In genomic region chr1:164662462-164662861, GRCh38 we compare ENCODE assay signal across 19 cellular contexts.
DNase-seq lines count a peak whose midpoint lies in the region; ATAC-seq, FAIRE-seq and TF ChIP-seq lines count a peak whose summit lies in the region.
"Had no signal": no experiment of that assay in that cellular context is flagged by ENCODE, and none has a peak within 500 bp of the region (broad histone marks: within the 10 kb centered on the region; RNA-seq: fewer than 3 reads in every experiment).

No MANE protein-coding gene starts in this region.

- H2BK5ac ChIP-seq in H1 (ENCODE audit: low read depth, low read length) = no peak overlapping the region

- H3K23me2 ChIP-seq in H1 (ENCODE audit: low read depth, low read length) = no peaks in the 10 kb centered on the region

- H4K20me1 ChIP-seq in HCT116 (ENCODE audit: insufficient read depth) (no peaks in the 10 kb centered on the region), H1 (replicated peaks in 1 of 2; ENCODE audit: control insufficient read depth in 1 of 2, insufficient read depth in 2 of 2, low read length in 2 of 2) (peaks cover 18 to 21% of the 10 kb centered on the region in 2 experiments), neural cell (ENCODE audit: insufficient read depth) (no peaks in the 10 kb centered on the region)

- H4K8ac ChIP-seq in H1 (ENCODE audit: extremely low read depth, insufficient read depth, low read length) = no peak overlapping the region

- H3K79me2 ChIP-seq in HCT116 (ENCODE audit: insufficient read depth, low read length) (no peaks in the 10 kb centered on the region), H1 (ENCODE audit: control insufficient read depth in 1 of 2, insufficient read depth in 2 of 2, low read length in 2 of 2) (peaks cover 15 to 97% of the 10 kb centered on the region in 2 experiments), neural cell (replicated peaks; ENCODE audit: insufficient read depth, low read length) (peaks cover 81% of the 10 kb centered on the region)

- H3K18ac ChIP-seq in H1 (ENCODE audit: extremely low read depth, low read length) = no peak overlapping the region

- WGBS in H1 (ENCODE audit: extremely low coverage in 1 of 2, insufficient coverage in 1 of 2, insufficient read length in 1 of 2, insufficient replicate concordance in 2 of 2, low coverage in 1 of 2, low lambda C conversion rate in 2 of 2, missing lambda C conversion rate in 1 of 2), 2 experiments = 83% methylated on average over 5 of the region's 5 CpGs; no CpG with 5 or more reads in 1 of the 2 experiments

- no peak overlapping the region for H3K4me3 ChIP-seq in A673 (ENCODE audit: low read depth, low read length, poor library complexity, severe bottlenecking)
- H3K4me3 ChIP-seq in HCT116 (replicated peaks in 1 of 2; ENCODE audit: low read depth in 1 of 2, low read length in 2 of 2) = no peak overlapping the region
- no peak overlapping the region for H3K4me3 ChIP-seq in H1 (ENCODE audit: extremely low read depth in 1 of 4, insufficient read depth in 2 of 4, low read depth in 3 of 4, low read length in 4 of 4)
- no peak overlapping the region for H3K4me3 ChIP-seq in neural cell (ENCODE audit: low read length)

- TF ChIP-seq POLR2A in HCT116 (IDR thresholded peaks at IDR 0.05; ENCODE audit: borderline replicate concordance, extremely low read depth, insufficient read depth, insufficient read length) = no peak
- no peak for TF ChIP-seq POLR2A in H1 (IDR thresholded peaks at IDR 0.05; ENCODE audit: control extremely low read depth in 1 of 2, low read depth in 2 of 2, low read length in 2 of 2)

- no peak overlapping the region for H2BK120ac ChIP-seq in H1 (replicated peaks; ENCODE audit: low read depth, low read length)

- peaks cover 25% of the 10 kb centered on the region for H3K79me1 ChIP-seq in H1 (ENCODE audit: low read depth, low read length)

- no peak overlapping the region for H2BK12ac ChIP-seq in H1 (ENCODE audit: low read depth, low read length)

- H4K5ac ChIP-seq in H1 (ENCODE audit: insufficient read length, low read depth, low read length) = no peak overlapping the region

- ATAC-seq in HCT116 = no peak
- ATAC-seq in HG02623 (IDR thresholded peaks at IDR 0.05; ENCODE audit: unreplicated experiment) = no peak
- no peak for ATAC-seq in GM21529 (IDR thresholded peaks at IDR 0.05; ENCODE audit: unreplicated experiment)

- TF ChIP-seq EP300 in H1 (IDR thresholded peaks at IDR 0.05; ENCODE audit: borderline replicate concordance in 1 of 2, low read depth in 2 of 2, low read length in 2 of 2) = no peak
- no peak for TF ChIP-seq EP300 in neural cell (conservative IDR thresholded peaks at IDR 0.05; ENCODE audit: poor library complexity, severe bottlenecking)

- no peaks in the 10 kb centered on the region for H3F3A ChIP-seq in neural cell (ENCODE audit: insufficient read depth, low read length, poor library complexity, severe bottlenecking)

- no peak overlapping the region for H2AK5ac ChIP-seq in H1 (ENCODE audit: low read depth, low read length)

- no peak overlapping the region for H3K4me2 ChIP-seq in HCT116 (ENCODE audit: low read length)
- H3K4me2 ChIP-seq in H1 (ENCODE audit: insufficient read depth in 1 of 2, low read depth in 2 of 2, low read length in 2 of 2) = no peak overlapping the region
- no peak overlapping the region for H3K4me2 ChIP-seq in neural cell (ENCODE audit: low read length)

- H3K9ac ChIP-seq in HCT116 (ENCODE audit: low read length) = no peak overlapping the region
- H3K9ac ChIP-seq in H1 (replicated peaks in 1 of 4; ENCODE audit: extremely low read depth in 1 of 4, low read depth in 3 of 4, low read length in 3 of 4) = no peak overlapping the region
- no peak overlapping the region for H3K9ac ChIP-seq in neural cell (ENCODE audit: low read length)

- no peaks in the 10 kb centered on the region for H3K9me3 ChIP-seq in A673 (ENCODE audit: low read depth, low read length, poor library complexity, severe bottlenecking)
- H3K9me3 ChIP-seq in HCT116 (ENCODE audit: control insufficient read depth in 1 of 2, insufficient read depth in 1 of 2, low read depth in 1 of 2, low read length in 2 of 2) = no peaks in the 10 kb centered on the region
- H3K9me3 ChIP-seq in H1 (ENCODE audit: insufficient read depth in 2 of 2, low read depth in 1 of 2, low read length in 1 of 2) = no peaks in the 10 kb centered on the region
- H3K9me3 ChIP-seq in neural cell (ENCODE audit: low read length) = no peaks in the 10 kb centered on the region

- TF ChIP-seq CTCF in A673 (conservative IDR thresholded peaks at IDR 0.05; ENCODE audit: low read depth, low read length) (peak; percentile 37), HCT116 (IDR thresholded peaks at IDR 0.05 in 2 of 3, conservative IDR thresholded peaks at IDR 0.05 in 1 of 3; ENCODE audit: borderline replicate concordance in 1 of 3, insufficient read depth in 1 of 3, low read depth in 2 of 3, low read length in 2 of 3) (no peak), H1 (IDR thresholded peaks at IDR 0.05; ENCODE audit: control extremely low read depth in 1 of 3, insufficient read depth in 1 of 3, low read depth in 1 of 3, low read length in 3 of 3) (peak in 2 of 3 experiments; percentile 22 to 44; a peak in 2 of 4 replicates), neural cell (IDR thresholded peaks at IDR 0.05; ENCODE audit: poor library complexity, severe bottlenecking) (peak; percentile 40)

- H3K9me2 ChIP-seq in HCT116 (ENCODE audit: insufficient read depth) = no peaks in the 10 kb centered on the region
- H3K9me2 ChIP-seq in neural cell (ENCODE audit: insufficient read depth, low read length) = no peaks in the 10 kb centered on the region

- H3K36me3 ChIP-seq in A673 (ENCODE audit: insufficient read depth, low read length, poor library complexity, severe bottlenecking) (no peaks in the 10 kb centered on the region), HCT116 (ENCODE audit: control insufficient read depth in 1 of 2, insufficient read depth in 2 of 2, low read length in 2 of 2) (no peaks in the 10 kb centered on the region), H1 (ENCODE audit: control insufficient read depth in 2 of 4, insufficient read depth in 4 of 4, low read length in 3 of 4) (no peaks in the 10 kb centered on the region), neural cell (ENCODE audit: insufficient read depth, low read length) (no peaks in the 10 kb centered on the region)

- H3K4me1 ChIP-seq in A673 (ENCODE audit: insufficient read depth, low read length, poor library complexity, severe bottlenecking) = peaks cover 11% of the 10 kb centered on the region
- peaks cover 34 to 39% of the 10 kb centered on the region in 2 experiments for H3K4me1 ChIP-seq in HCT116 (ENCODE audit: control insufficient read depth in 1 of 2, insufficient read depth in 2 of 2, low read length in 2 of 2)
- H3K4me1 ChIP-seq in H1 (replicated peaks in 1 of 4; ENCODE audit: control insufficient read depth in 3 of 4, insufficient read depth in 4 of 4, low read length in 3 of 4) = peaks cover 6 to 19% (median 15%) of the 10 kb centered on the region in 4 experiments; a peak in 6 of 7 replicates

- BruUV-seq in A673 (replicated peaks; lab: Mats Ljungman, UMichigan) = no TSS peak
- BruUV-seq in HCT116 (replicated peaks; lab: Mats Ljungman, UMichigan) = no TSS peak

- 0 out of 2 replicates have a peak, but pooled peaks have one; percentile 12 for TF ChIP-seq RAD21 in HCT116 (IDR thresholded peaks at IDR 0.05; ENCODE audit: low read depth)
- peak; percentile 28 to 61; a peak in 3 of 4 replicates for TF ChIP-seq RAD21 in H1 (IDR thresholded peaks at IDR 0.05 in 1 of 2, conservative IDR thresholded peaks at IDR 0.05 in 1 of 2; ENCODE audit: low read depth in 2 of 2, low read length in 2 of 2)
- TF ChIP-seq RAD21 in neural cell (conservative IDR thresholded peaks at IDR 0.05) = peak; percentile 40

- CTCF ChIA-PET in A673 (lab: Charles Lee) = interaction anchor here (1.1 kb wide), 1 partner anchor 11 kb away, joined by 5 read pairs; no protein-coding TSS in a partner anchor
- CTCF ChIA-PET in HCT116 (lab: Charles Lee) = no interaction called here
- CTCF ChIA-PET in H1 (lab: Charles Lee; ENCODE audit: partially characterized antibody) = interaction anchor here (0.6 to 1.3 kb wide), 13 partner anchors 13 to 749 kb away, joined by 3 to 6 read pairs (median 3); no protein-coding TSS in a partner anchor

- H3K56ac ChIP-seq in H1 (replicated peaks; ENCODE audit: insufficient read length, low read depth, low read length) = no peak overlapping the region

- no peak overlapping the region for H2BK15ac ChIP-seq in H1 (ENCODE audit: low read length)

- no peak overlapping the region for H3K4ac ChIP-seq in H1 (replicated peaks; ENCODE audit: insufficient read length, low read depth, low read length)

- no peak overlapping the region for H2AFZ ChIP-seq in HCT116 (ENCODE audit: low read depth, low read length, poor library complexity, severe bottlenecking)
- no peak overlapping the region for H2AFZ ChIP-seq in H1 (ENCODE audit: low read length)
- H2AFZ ChIP-seq in neural cell (ENCODE audit: low read depth, low read length) = no peak overlapping the region

- H4K91ac ChIP-seq in H1 (replicated peaks; ENCODE audit: insufficient read length, low read length) = no peak overlapping the region

- FAIRE-seq in H1 (lab: Jason Lieb, UNC) = no peak
- FAIRE-seq: G401.6, GM12891, GM19239 had no signal

- H2BK20ac ChIP-seq in H1 (ENCODE audit: low read length) = no peak overlapping the region

- no peak overlapping the region for H3K14ac ChIP-seq in H1 (ENCODE audit: insufficient read length)

- RAD21 ChIA-PET in HCT116 (lab: Charles Lee; ENCODE audit: low non-redundant PET in 1 of 2, low total read pairs in 2 of 2, uncharacterized antibody in 2 of 2, unreplicated experiment in 2 of 2) = no interaction called here

- peak; percentile 50 for DNase-seq in A673 (ENCODE audit: low spot score)
- no peak for DNase-seq in HCT116 (ENCODE audit: low read depth, low spot score)
- no peak for DNase-seq in H1 (ENCODE audit: low read depth in 1 of 2, low spot score in 2 of 2)
- no peak for DNase-seq in kidney tubule cell (ENCODE audit: low spot score)
- DNase-seq in DMS79 treated with DMSO at 0.1 percent for 48 hours (lab: John Stamatoyannopoulos, UW) = no peak
- DNase-seq: Calu3; CD4-positive, CD25-positive, alpha-beta regulatory T cell; DMS79; KBM-7; NCI-H1048; NCI-H2107; NCI-H774; SHP77 treated with DMSO at 0.1 percent for 48 hours had no signal

- POLR2A ChIA-PET in A673 (lab: Charles Lee; ENCODE audit: low non-redundant PET) = no interaction called here
- POLR2A ChIA-PET in HCT116 (lab: Charles Lee) = no interaction called here
- POLR2A ChIA-PET in H1 (lab: Charles Lee; ENCODE audit: partially characterized antibody) = no interaction called here

- H3K27ac ChIP-seq in A673 (ENCODE audit: low read depth, low read length, poor library complexity, severe bottlenecking) (peak overlapping the region; percentile 15), HCT116 (ENCODE audit: low read depth, low read length) (no peak overlapping the region), H1 (ENCODE audit: low read depth, low read length) (no peak overlapping the region), neural cell (ENCODE audit: low read length) (no peak overlapping the region)

- H3K27me3 ChIP-seq in A673 (replicated peaks; ENCODE audit: insufficient read depth, low read depth, low read length, poor library complexity) (no peaks in the 10 kb centered on the region), HCT116 (ENCODE audit: insufficient read depth, low read length) (no peaks in the 10 kb centered on the region), H1 (replicated peaks in 1 of 4; ENCODE audit: control insufficient read depth in 3 of 4, extremely low read depth in 1 of 4, insufficient read depth in 3 of 4, low read length in 3 of 4) (no peaks in the 10 kb centered on the region), neural cell (ENCODE audit: insufficient read depth, low read depth, low read length) (no peaks in the 10 kb centered on the region)

- intact Hi-C loops in A673 (cut with micrococcal nuclease; ENCODE audit: unreplicated experiment) (no loop called here), HCT116 (cut with micrococcal nuclease) (no loop called here)

- H3K23ac ChIP-seq in H1 (ENCODE audit: insufficient read length) = no peak overlapping the region

Comparison
In these comparisons a context has a peak if more than half of its experiments do, and no peak if none do; other contexts are left out.
1. CTCF ChIP-seq: peak in A673 (single experiment), H1 (2 of 3) and neural cell (single experiment); none in HCT116 (0 of 3).